ENCODE assay signal across 8 cellular contexts in genomic region chr17:74852237-74853047, GRCh38.
DNase-seq lines count a peak whose midpoint lies in the region; ATAC-seq, FAIRE-seq and TF ChIP-seq lines count a peak whose summit lies in the region.

No MANE protein-coding gene starts in this region.

- H3K27me3 ChIP-seq in RWPE2 (ENCODE audit: insufficient read depth, poor library complexity, severe bottlenecking), result peaks cover 64% of the 10 kb centered on the region

- no peak overlapping the region for H3K4me3 ChIP-seq in RWPE2 (ENCODE audit: severe bottlenecking)

- TF ChIP-seq CTCF in RWPE2 (IDR thresholded peaks at IDR 0.05; ENCODE audit: poor library complexity, severe bottlenecking) (no peak), nephron progenitor cell (IDR thresholded peaks at IDR 0.05) (no peak)

- peak overlapping the region; percentile 79 for H3K4me3 Mint-ChIP-seq in nephron progenitor cell

- H3K27ac ChIP-seq in RWPE2 (ENCODE audit: poor library complexity, severe bottlenecking), result no peak overlapping the region

- H3K4me1 ChIP-seq in RWPE2 (ENCODE audit: insufficient read depth, poor library complexity, severe bottlenecking), result no peaks in the 10 kb centered on the region

- H3K36me3 Mint-ChIP-seq in nephron progenitor cell (ENCODE audit: low read depth), result no peaks in the 10 kb centered on the region

- H3K27me3 Mint-ChIP-seq in nephron progenitor cell (ENCODE audit: low read depth, poor library complexity), result peaks cover 90% of the 10 kb centered on the region

- DNase-seq in ELF-1 (ENCODE audit: low read depth, low spot score) (peak; percentile 90), RWPE2 (ENCODE audit: low spot score) (no peak), amniotic epithelial cell (ENCODE audit: low read depth) (peak; percentile 27), nephron progenitor cell (peak; percentile 81), globus pallidus (ENCODE audit: low spot score) (no peak), RCC 7860 (ENCODE audit: low spot score) (no peak), glomerular visceral epithelial cell (ENCODE audit: extremely low spot score) (no peak)

- FAIRE-seq in RCC 7860 (lab: Jason Lieb, UNC), result no peak

- H3K4me1 Mint-ChIP-seq in nephron progenitor cell, result peaks cover 7% of the 10 kb centered on the region

- peak; percentile 65 for ATAC-seq in RWPE2 (ENCODE audit: low read depth)
- ATAC-seq in HG02623 (IDR thresholded peaks at IDR 0.05; ENCODE audit: unreplicated experiment), result no peak

- H3K9me3 Mint-ChIP-seq in nephron progenitor cell, result peaks cover 6% of the 10 kb centered on the region

- H3K36me3 ChIP-seq in RWPE2 (ENCODE audit: low read depth), result no peaks in the 10 kb centered on the region

- no peaks in the 10 kb centered on the region for H3K9me3 ChIP-seq in RWPE2 (ENCODE audit: severe bottlenecking)

- H3K27ac Mint-ChIP-seq in nephron progenitor cell, result peak overlapping the region; percentile 69

Comparison
In these comparisons a context has a peak if more than half of its experiments do, and no peak if none do; other contexts are left out.
1. DNase-seq: peak in ELF-1 (single experiment), amniotic epithelial cell (single experiment) and nephron progenitor cell (single experiment); none in RWPE2 (single experiment), globus pallidus (single experiment), RCC 7860 (single experiment) and glomerular visceral epithelial cell (single experiment).